ENCODE assay signal across 22 cellular contexts in the genomic region with DNA sequence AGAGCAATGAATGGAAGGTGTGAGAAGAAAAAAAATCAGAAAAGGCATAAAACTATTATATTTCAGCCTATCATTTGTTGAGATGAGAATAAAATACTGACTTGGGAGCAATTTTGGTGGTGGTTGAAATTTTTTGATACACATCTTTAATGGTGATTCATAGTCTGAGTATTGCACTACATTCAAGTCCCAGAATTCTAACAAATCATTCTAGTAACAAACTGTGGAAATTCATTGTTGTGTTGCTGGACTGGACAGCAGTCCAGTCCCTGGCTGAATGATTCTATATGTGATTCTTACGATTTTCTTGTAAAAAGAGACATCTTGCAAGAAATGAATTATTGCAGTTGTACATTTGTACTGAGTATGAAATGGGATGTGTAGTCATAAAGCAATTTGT.
A peak's percentile ranks its signal among the peaks of the same experiment; 100 is the strongest.
DNase-seq lines count a peak whose midpoint lies in the region; ATAC-seq and TF ChIP-seq lines count a peak whose summit lies in the region.
"Had no signal": no experiment of that assay in that cellular context is flagged by ENCODE, and none has a peak within 500 bp of the region (broad histone marks: within the 10 kb centered on the region; RNA-seq: fewer than 3 reads in every experiment).

No MANE protein-coding gene starts in this region.

- H3K4me1 ChIP-seq in PC-3 (ENCODE audit: insufficient read depth, low read length): peaks cover 16% of the 10 kb centered on the region
- H3K4me1 ChIP-seq: A549 had no signal

- POLR2A ChIA-PET in PC-3 (lab: Charles Lee; ENCODE audit: unreplicated experiment): no interaction called here

- H2AFZ ChIP-seq in PC-3 (ENCODE audit: low read length): no peak overlapping the region

- H3K79me2 ChIP-seq in PC-3 (ENCODE audit: low read length): no peaks in the 10 kb centered on the region

- no peak for TF ChIP-seq CTCF in PC-3 (conservative IDR thresholded peaks at IDR 0.05; ENCODE audit: low read depth, low read length)

- no peak overlapping the region for H3K4me3 ChIP-seq in PC-3 (ENCODE audit: low read length)
- H3K4me3 ChIP-seq: A549, SK-N-MC had no signal

- H3K27ac ChIP-seq in PC-3 (ENCODE audit: low read length): no peak overlapping the region
- H3K27ac ChIP-seq: A549, HL-60, RWPE1, SK-N-MC had no signal

- no peak for TF ChIP-seq POLR2A in erythroblast (IDR thresholded peaks at IDR 0.05; ENCODE audit: low read length)

- no peaks in the 10 kb centered on the region for H3K9me3 ChIP-seq in PC-3 (ENCODE audit: low read length)
- H3K9me3 ChIP-seq: A549 had no signal

- H3K9ac ChIP-seq in PC-3 (ENCODE audit: low read length): no peak overlapping the region

- H3K36me3 ChIP-seq in PC-3 (ENCODE audit: low read depth, low read length): no peaks in the 10 kb centered on the region

- intact Hi-C loops in PC-3 (cut with micrococcal nuclease): loop anchor here (5.0 kb wide), 1 partner anchor 44 kb away; no protein-coding TSS in a partner anchor

- H3K27me3 ChIP-seq in PC-3 (ENCODE audit: low read length): no peaks in the 10 kb centered on the region

- CTCF ChIA-PET in PC-3 (lab: Charles Lee): no interaction called here

- no TSS peak for BruUV-seq in PC-3 (replicated peaks; lab: Mats Ljungman, UMichigan)

- no peaks in the 10 kb centered on the region for H3K9me2 ChIP-seq in PC-3 (replicated peaks; ENCODE audit: low read length)

- ATAC-seq in PC-3 (peak; percentile 21; the same call in 1 of the 2 replicates), HG03457 (IDR thresholded peaks at IDR 0.05; ENCODE audit: unreplicated experiment) (no peak), GM19328 (IDR thresholded peaks at IDR 0.05; ENCODE audit: unreplicated experiment) (no peak)
- ATAC-seq: A549 had no signal

- no peak overlapping the region; the same call in 1 of the 2 replicates for H3K4me2 ChIP-seq in PC-3 (ENCODE audit: low read length)
- H3K4me2 ChIP-seq: A549 had no signal

- no peaks in the 10 kb centered on the region for H3F3A ChIP-seq in PC-3 (ENCODE audit: low read length, unreplicated experiment)

- H4K20me1 ChIP-seq in PC-3 (ENCODE audit: low read length): no peaks in the 10 kb centered on the region

- DNase-seq in AG08396 (ENCODE audit: low spot score) (peak; percentile 4), ELR (ENCODE audit: low read depth) (peak; percentile 42), PC-3 (peak; percentile 6), iris pigment epithelial cell (ENCODE audit: low read depth) (peak; percentile 61), erythroblast (lab: John Stamatoyannopoulos, UW) (no peak), COR-L47 (lab: John Stamatoyannopoulos, UW) (no peak)
- DNase-seq: AML-193, DMS79, KG1, NCI-H1092 treated with DMSO at 0.1 percent for 48 hours, NCI-H1436 treated with DMSO at 0.1 percent for 48 hours, NCI-H1930, NCI-H2227 treated with DMSO at 0.1 percent for 48 hours, NCI-H510A treated with DMSO at 0.1 percent for 48 hours, NCI-H748 treated with DMSO at 0.1 percent for 48 hours, SHP77 treated with DMSO at 0.1 percent for 48 hours had no signal

Comparison
In these comparisons a context has a peak if more than half of its experiments do, and no peak if none do; other contexts are left out.
1. DNase-seq: peak in AG08396 (single experiment), ELR (single experiment), PC-3 (single experiment) and iris pigment epithelial cell (single experiment); none in erythroblast (0 of 2) and COR-L47 (single experiment).